Comparison of ENCODE assay signal across 23 cellular contexts in genomic region chr1:116230712-116231111, GRCh38.
"Had no signal": no experiment of that assay in that cellular context is flagged by ENCODE, and none has a peak within 500 bp of the region (broad histone marks: within the 10 kb centered on the region; RNA-seq: fewer than 3 reads in every experiment).

No MANE protein-coding gene starts in this region.

- ATAC-seq: activated CD8-positive, alpha-beta T cell treated with anti-CD3 and anti-CD28 coated beads, Interleukin-2, amount 10 ng/mL, durations not matched to agents 7 days and 5 days; body of pancreas; heart right ventricle; natural killer cell had no signal

- H3K27ac Mint-ChIP-seq: activated CD8-positive, alpha-beta T cell treated with anti-CD3 and anti-CD28 coated beads, Interleukin-2, amount 10 ng/mL, durations not matched to agents 7 days and 5 days; activated T-helper 1 cell treated with anti-CD3 and anti-CD28 coated beads, Interleukin-12 subunit alpha, Interleukin-12 subunit beta, Interleukin-2, Interleukin-4 antibody, amounts not matched to agents 30 ng/mL and 10 ng/mL and 1 ng/mL, durations not matched to agents 14 hours and 24 hours and 36 hours; mesothelial cell of epicardium; natural killer cell; progenitor cell of endocrine pancreas; type B pancreatic cell had no signal

- H3K27me3 ChIP-seq: body of pancreas, cardiac muscle cell, heart right ventricle, vagina had no signal

- H3K27ac ChIP-seq: body of pancreas, cardiac muscle cell, heart right ventricle, left ventricle myocardium inferior, thoracic aorta, vagina, WERI-Rb-1 had no signal

- FAIRE-seq: endometrium, TTC549 had no signal

- H3K4me1 ChIP-seq: left ventricle myocardium inferior, vagina had no signal

- H3K27me3 Mint-ChIP-seq: activated naive CD4-positive, alpha-beta T cell treated with anti-CD3 and anti-CD28 coated beads, Interleukin-2, amount 50 U/mL, for 24 hours; progenitor cell of endocrine pancreas; type B pancreatic cell had no signal

- H3K4me3 ChIP-seq: body of pancreas, cardiac muscle cell, heart right ventricle, left ventricle myocardium inferior, thoracic aorta, vagina had no signal

- H3K9me3 Mint-ChIP-seq: activated naive CD4-positive, alpha-beta T cell treated with anti-CD3 and anti-CD28 coated beads, Interleukin-2, amount 50 U/mL, for 24 hours; activated T-helper 1 cell treated with anti-CD3 and anti-CD28 coated beads, Interleukin-12 subunit alpha, Interleukin-12 subunit beta, Interleukin-2, Interleukin-4 antibody, amounts not matched to agents 30 ng/mL and 10 ng/mL and 1 ng/mL, durations not matched to agents 14 hours and 24 hours and 36 hours; mesothelial cell of epicardium; natural killer cell had no signal

- H3K36me3 Mint-ChIP-seq: activated naive CD4-positive, alpha-beta T cell treated with anti-CD3 and anti-CD28 coated beads, Interleukin-2, amount 50 U/mL, for 24 hours; mesothelial cell of epicardium; natural killer cell; type B pancreatic cell had no signal

- H3K4me3 Mint-ChIP-seq: activated CD8-positive, alpha-beta T cell treated with anti-CD3 and anti-CD28 coated beads, Interleukin-2, amount 10 ng/mL, durations not matched to agents 7 days and 5 days; activated naive CD4-positive, alpha-beta T cell treated with anti-CD3 and anti-CD28 coated beads, Interleukin-2, amount 50 U/mL, for 24 hours; activated T-helper 1 cell treated with anti-CD3 and anti-CD28 coated beads, Interleukin-12 subunit alpha, Interleukin-12 subunit beta, Interleukin-2, Interleukin-4 antibody, amounts not matched to agents 30 ng/mL and 10 ng/mL and 1 ng/mL, durations not matched to agents 14 hours and 24 hours and 36 hours; mesothelial cell of epicardium; natural killer cell; type B pancreatic cell had no signal

- DNase-seq: activated CD4-positive, alpha-beta T cell treated with anti-CD3 and anti-CD28 coated beads for 1 hour; activated CD4-positive, alpha-beta T cell treated with anti-CD3 and anti-CD28 coated beads, Interleukin-2, amount 50 U/mL, for 1 hour; activated CD8-positive, alpha-beta T cell treated with anti-CD3 and anti-CD28 coated beads, Interleukin-2, amount 10 ng/mL, durations not matched to agents 7 days and 5 days; activated gamma-delta T cell; anterior cingulate cortex; body of pancreas; heart right ventricle; left ventricle myocardium inferior; natural killer cell; retina; stimulated activated CD4-positive, alpha-beta T cell treated with anti-CD3 and anti-CD28 coated beads, Interleukin-4, amount 100 ng/mL, for 1 hour; stimulated activated naive CD4-positive, alpha-beta T cell; WERI-Rb-1 had no signal

- H3K9me3 ChIP-seq: body of pancreas, heart right ventricle, left ventricle myocardium inferior, thoracic aorta, vagina had no signal

- H3K36me3 ChIP-seq: cardiac muscle cell, heart right ventricle, left ventricle myocardium inferior, thoracic aorta, vagina, WERI-Rb-1 had no signal
